In the genomic region with DNA sequence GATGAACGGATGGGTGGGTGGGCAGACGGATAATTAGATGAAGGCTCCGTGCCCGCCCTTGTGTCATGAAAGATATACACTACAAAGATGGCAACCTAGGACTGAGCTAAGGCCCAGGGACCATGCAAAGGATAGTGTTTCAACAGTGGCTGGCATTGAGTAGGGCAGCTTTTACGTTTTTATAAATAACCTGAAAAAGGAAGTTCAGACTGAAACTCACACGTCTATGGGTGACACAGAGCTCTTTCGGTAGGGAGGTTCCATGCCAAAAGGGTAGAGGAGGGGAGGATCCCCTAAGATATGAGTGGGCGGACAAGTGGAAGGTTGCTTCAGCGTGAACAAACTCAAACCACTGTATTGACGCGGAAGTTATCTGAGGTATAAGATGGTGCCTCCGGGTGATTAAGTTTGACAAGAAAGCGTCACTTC, we compare ENCODE assay signal across 8 cellular contexts.
DNase-seq lines count a peak whose midpoint lies in the region; ATAC-seq, FAIRE-seq and TF ChIP-seq lines count a peak whose summit lies in the region.

No MANE protein-coding gene starts in this region.

- peak; percentile 63 for DNase-seq in activated naive CD8-positive, alpha-beta T cell treated with anti-CD3 and anti-CD28 coated beads, Interleukin-2, amount 50 U/mL, for 24 hours
- peak; percentile 25 for DNase-seq in upper lobe of right lung
- DNase-seq in DMS153 (lab: John Stamatoyannopoulos, UW), result no peak
- DNase-seq in HTR-8/SVneo (ENCODE audit: insufficient read length, low spot score), result no peak
- no peak for DNase-seq in NCI-H226

- no peaks in the 10 kb centered on the region for H3K9me3 ChIP-seq in OCI-LY1 (ENCODE audit: low read length)
- H3K9me3 ChIP-seq in upper lobe of right lung, result no peaks in the 10 kb centered on the region

- H3K79me2 ChIP-seq in OCI-LY1 (ENCODE audit: insufficient read depth, low read length), result no peaks in the 10 kb centered on the region

- peak; percentile 61 for ATAC-seq in GM18508 (IDR thresholded peaks at IDR 0.05; ENCODE audit: insufficient read depth, unreplicated experiment)
- ATAC-seq in HG02759 (IDR thresholded peaks at IDR 0.05; ENCODE audit: unreplicated experiment), result peak; percentile 73
- peak; percentile 71 for ATAC-seq in activated naive CD8-positive, alpha-beta T cell treated with anti-CD3 and anti-CD28 coated beads, Interleukin-2, amount 50 U/mL, for 24 hours
- peak; percentile 83 for ATAC-seq in upper lobe of right lung

- no peak for TF ChIP-seq CTCF in OCI-LY1 (IDR thresholded peaks at IDR 0.05; ENCODE audit: low read length)
- no peak for TF ChIP-seq CTCF in upper lobe of right lung (IDR thresholded peaks at IDR 0.05)

- no peak overlapping the region for H3K27ac Mint-ChIP-seq in activated naive CD8-positive, alpha-beta T cell treated with anti-CD3 and anti-CD28 coated beads, Interleukin-2, amount 50 U/mL, for 24 hours

- no peaks in the 10 kb centered on the region for H3K9me3 Mint-ChIP-seq in activated naive CD8-positive, alpha-beta T cell treated with anti-CD3 and anti-CD28 coated beads, Interleukin-2, amount 50 U/mL, for 24 hours

- H3K4me3 ChIP-seq in OCI-LY1 (ENCODE audit: low read depth, low read length, poor library complexity, severe bottlenecking), result no peak overlapping the region
- no peak overlapping the region for H3K4me3 ChIP-seq in upper lobe of right lung

- H3K4me1 ChIP-seq in OCI-LY1 (ENCODE audit: insufficient read depth, low read length, severe bottlenecking), result peaks cover 53% of the 10 kb centered on the region
- peaks cover 42% of the 10 kb centered on the region for H3K4me1 ChIP-seq in upper lobe of right lung

- intact Hi-C loops in upper lobe of right lung (cut with DNase I), result no loop called here

- no peaks in the 10 kb centered on the region for H3F3A ChIP-seq in OCI-LY1 (ENCODE audit: insufficient read depth, low read length)

- no peaks in the 10 kb centered on the region for H3K27me3 Mint-ChIP-seq in activated naive CD8-positive, alpha-beta T cell treated with anti-CD3 and anti-CD28 coated beads, Interleukin-2, amount 50 U/mL, for 24 hours

- H3K36me3 Mint-ChIP-seq in activated naive CD8-positive, alpha-beta T cell treated with anti-CD3 and anti-CD28 coated beads, Interleukin-2, amount 50 U/mL, for 24 hours (ENCODE audit: low read depth), result peaks cover 5% of the 10 kb centered on the region

- H3K4me1 Mint-ChIP-seq in activated naive CD8-positive, alpha-beta T cell treated with anti-CD3 and anti-CD28 coated beads, Interleukin-2, amount 50 U/mL, for 24 hours, result no peaks in the 10 kb centered on the region

- H3K9me2 ChIP-seq in OCI-LY1 (ENCODE audit: low read depth, low read length), result no peaks in the 10 kb centered on the region

- H3K27me3 ChIP-seq in OCI-LY1 (ENCODE audit: insufficient read depth, low read length) (no peaks in the 10 kb centered on the region), upper lobe of right lung (no peaks in the 10 kb centered on the region)

- H3K4me2 ChIP-seq in OCI-LY1 (ENCODE audit: low read length), result peak overlapping the region; percentile 27; the same call in 1 of the 2 replicates

- H3K36me3 ChIP-seq in OCI-LY1 (ENCODE audit: insufficient read depth, low read length), result no peaks in the 10 kb centered on the region
- H3K36me3 ChIP-seq in upper lobe of right lung, result no peaks in the 10 kb centered on the region

- peak overlapping the region; percentile 47 for H3K27ac ChIP-seq in OCI-LY1 (ENCODE audit: low read depth, low read length, poor library complexity, severe bottlenecking)
- H3K27ac ChIP-seq in upper lobe of right lung, result peak overlapping the region; percentile 30

- no peak overlapping the region for H2AFZ ChIP-seq in OCI-LY1 (ENCODE audit: low read length)

- FAIRE-seq in HTR-8/SVneo (lab: Jason Lieb, UNC), result no peak

- no peaks in the 10 kb centered on the region for H4K20me1 ChIP-seq in OCI-LY1 (ENCODE audit: insufficient read depth, low read length)

- H3K9ac ChIP-seq in OCI-LY1 (ENCODE audit: low read length), result no peak overlapping the region

- peak overlapping the region; percentile 48 for H3K4me3 Mint-ChIP-seq in activated naive CD8-positive, alpha-beta T cell treated with anti-CD3 and anti-CD28 coated beads, Interleukin-2, amount 50 U/mL, for 24 hours

Comparison
In these comparisons a context has a peak if more than half of its experiments do, and no peak if none do; other contexts are left out.
1. DNase-seq: peak in activated naive CD8-positive, alpha-beta T cell treated with anti-CD3 and anti-CD28 coated beads, Interleukin-2, amount 50 U/mL, for 24 hours (single experiment) and upper lobe of right lung (single experiment); none in DMS153 (single experiment), HTR-8/SVneo (single experiment) and NCI-H226 (single experiment).
2. Peak in every context shown above with its lines, with median percentiles within 50 percentile points of each other: ATAC-seq.